Comparison of ENCODE assay signal across 1 cellular context in the genomic region with DNA sequence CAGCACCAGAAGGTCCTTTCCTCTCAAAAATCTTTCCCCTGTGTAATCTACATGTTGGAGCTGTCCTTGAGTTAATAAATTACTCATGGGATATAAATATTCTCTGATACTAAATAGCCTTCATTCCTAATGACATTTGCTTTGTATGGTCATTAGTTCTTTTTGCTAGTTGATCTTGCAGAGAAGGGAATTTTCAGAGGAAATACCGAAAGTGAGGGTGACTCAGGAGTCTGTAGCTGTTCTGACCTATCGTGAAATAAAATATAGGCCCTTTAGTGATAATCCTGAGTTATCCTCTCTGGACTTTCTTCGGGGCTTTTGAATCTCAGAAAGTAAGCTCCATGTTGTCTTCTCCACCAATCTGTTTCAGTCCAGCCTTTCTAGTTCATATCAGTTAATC.
TF ChIP-seq lines count a peak whose summit lies in the region.

No MANE protein-coding gene starts in this region.

TF ChIP-seq in A549, 52 proteins besides CTCF, POLR2A, EP300 and RAD21 (continued from another document):
- TF ChIP-seq E2F6 (IDR thresholded peaks at IDR 0.05; ENCODE audit: borderline replicate concordance, low read depth) (no peak), MAZ (IDR thresholded peaks at IDR 0.05; ENCODE audit: borderline replicate concordance, low read depth, low read length) (no peak), CHD4 (IDR thresholded peaks at IDR 0.05; ENCODE audit: borderline replicate concordance) (no peak), HDAC2 (IDR thresholded peaks at IDR 0.05) (no peak), ZNF302 (CRISPR knock-in tag; IDR thresholded peaks at IDR 0.05) (no peak), PBX3 (IDR thresholded peaks at IDR 0.05) (no peak)
